26 cellular contexts compared by ENCODE assay signal in genomic region chr7:68967598-68967997, GRCh38.
DNase-seq lines count a peak whose midpoint lies in the region; ATAC-seq, FAIRE-seq and TF ChIP-seq lines count a peak whose summit lies in the region.
"Had no signal": no experiment of that assay in that cellular context is flagged by ENCODE, and none has a peak within 500 bp of the region (broad histone marks: within the 10 kb centered on the region; RNA-seq: fewer than 3 reads in every experiment).

No MANE protein-coding gene starts in this region.

- no peaks in the 10 kb centered on the region for H3K27me3 Mint-ChIP-seq in astrocyte (ENCODE audit: low read depth, unreplicated experiment)
- H3K27me3 Mint-ChIP-seq: CD4-positive, alpha-beta memory T cell; CD4-positive, CD25-positive, alpha-beta regulatory T cell; CD8-positive, alpha-beta memory T cell had no signal

- POLR2A ChIA-PET in HEK293 (lab: Yijun Ruan, JAX) = no interaction called here

- H3K4me3 Mint-ChIP-seq in astrocyte (ENCODE audit: unreplicated experiment) = no peak overlapping the region
- H3K4me3 Mint-ChIP-seq: CD14-positive monocyte; CD4-positive, alpha-beta memory T cell; CD4-positive, CD25-positive, alpha-beta regulatory T cell; CD8-positive, alpha-beta memory T cell had no signal

- FAIRE-seq in D721Med (lab: Jason Lieb, UNC) = peak; percentile 32
- FAIRE-seq in astrocyte (lab: Jason Lieb, UNC) = peak; percentile 93
- peak; percentile 73 for FAIRE-seq in urothelium cell line (lab: Jason Lieb, UNC)
- FAIRE-seq: A204.1, GM12878, GM12892, GM18507 had no signal

- no peaks in the 10 kb centered on the region for H3K27me3 ChIP-seq in astrocyte (ENCODE audit: insufficient read depth, low read length)
- H3K27me3 ChIP-seq: BE2C, BLaER1 had no signal

- H3K79me2 ChIP-seq in astrocyte (ENCODE audit: insufficient read depth, low read length) = no peaks in the 10 kb centered on the region

- H4K20me1 ChIP-seq in astrocyte (ENCODE audit: insufficient read depth, low read length) = no peaks in the 10 kb centered on the region
- H4K20me1 ChIP-seq: BLaER1 had no signal

- H3K9me3 ChIP-seq in HEK293 (ENCODE audit: control insufficient read depth, insufficient read depth, low read depth, low read length) (no peaks in the 10 kb centered on the region), astrocyte (ENCODE audit: insufficient read depth, low read depth, low read length) (peaks cover 5% of the 10 kb centered on the region)

- H3K4me1 ChIP-seq in HEK293 (ENCODE audit: control insufficient read depth, insufficient read depth, low read length) (no peaks in the 10 kb centered on the region), astrocyte (ENCODE audit: insufficient read depth, low read length) (peaks cover 12% of the 10 kb centered on the region)
- H3K4me1 ChIP-seq: BLaER1 had no signal

- H3K36me3 ChIP-seq in HEK293 (ENCODE audit: control insufficient read depth in 2 of 2, insufficient read depth in 1 of 2, low read length in 2 of 2) (no peaks in the 10 kb centered on the region), astrocyte (ENCODE audit: insufficient read depth, low read length) (no peaks in the 10 kb centered on the region)
- H3K36me3 ChIP-seq: BE2C, BLaER1 had no signal

- no peak overlapping the region for H3K4me2 ChIP-seq in astrocyte (ENCODE audit: low read length)
- H3K4me2 ChIP-seq: BLaER1 had no signal

- H3K36me3 Mint-ChIP-seq in astrocyte (ENCODE audit: low read depth, unreplicated experiment) = no peaks in the 10 kb centered on the region
- H3K36me3 Mint-ChIP-seq: CD14-positive monocyte; CD4-positive, alpha-beta memory T cell; CD4-positive, CD25-positive, alpha-beta regulatory T cell; CD8-positive, alpha-beta memory T cell had no signal

- ATAC-seq in GM21528 (IDR thresholded peaks at IDR 0.05; ENCODE audit: low FRiP score, unreplicated experiment) = no peak
- ATAC-seq: GM12878 had no signal

- H3K27ac ChIP-seq in HEK293 (ENCODE audit: extremely low read depth, low read depth, low read length) = no peak overlapping the region
- no peak overlapping the region for H3K27ac ChIP-seq in astrocyte (ENCODE audit: low read depth, low read length)
- H3K27ac ChIP-seq: BLaER1 had no signal

- H3K4me3 ChIP-seq in HEK293 (ENCODE audit: low read depth, low read length) (no peak overlapping the region), astrocyte (ENCODE audit: insufficient read depth, low read depth, low read length) (no peak overlapping the region)
- H3K4me3 ChIP-seq: BLaER1, GM12878 had no signal

- H2AFZ ChIP-seq in astrocyte (ENCODE audit: low read depth, low read length) = no peak overlapping the region

- CTCF ChIA-PET in HEK293 (lab: Yijun Ruan, JAX) = no interaction called here

- TF ChIP-seq CTCF in D721Med (IDR thresholded peaks at IDR 0.05; ENCODE audit: insufficient read depth, missing control alignments) = no peak
- TF ChIP-seq CTCF in HEK293 (tag by site-specific recombination; IDR thresholded peaks at IDR 0.05) = no peak
- no peak for TF ChIP-seq CTCF in astrocyte (IDR thresholded peaks at IDR 0.05; ENCODE audit: insufficient read depth, low read depth, low read length)

- H3K9ac ChIP-seq in astrocyte (ENCODE audit: low read length) = no peak overlapping the region
- H3K9ac ChIP-seq: BLaER1 had no signal

- DNase-seq in D721Med (ENCODE audit: insufficient read length, low spot score) (no peak), astrocyte (ENCODE audit: low read depth) (no peak), urothelium cell line (ENCODE audit: low spot score) (no peak), superior temporal gyrus (ENCODE audit: extremely low spot score) (no peak)
- no peak for DNase-seq in stimulated activated CD4-positive, alpha-beta T cell treated with anti-CD3 and anti-CD28 coated beads, Interleukin-4, amount 100 ng/mL, for 24 hours
- DNase-seq: 8988T; ACHN; BE2C; C1 segment of cervical spinal cord; CD4-positive, alpha-beta memory T cell; CD4-positive, CD25-positive, alpha-beta regulatory T cell; CD8-positive, alpha-beta memory T cell; COR-L47; DMS53; DMS79; DND-41; EL; GDM1 had no signal

- H3K9me3 Mint-ChIP-seq in astrocyte (ENCODE audit: unreplicated experiment) = peaks cover 9% of the 10 kb centered on the region

- H3K27ac Mint-ChIP-seq in astrocyte (ENCODE audit: unreplicated experiment) = no peak overlapping the region
- H3K27ac Mint-ChIP-seq: CD14-positive monocyte; CD4-positive, alpha-beta memory T cell; CD4-positive, CD25-positive, alpha-beta regulatory T cell; CD8-positive, alpha-beta memory T cell had no signal

- no peaks in the 10 kb centered on the region for H3K4me1 Mint-ChIP-seq in astrocyte (ENCODE audit: low read depth, unreplicated experiment)
- H3K4me1 Mint-ChIP-seq: CD14-positive monocyte; CD4-positive, alpha-beta memory T cell; CD4-positive, CD25-positive, alpha-beta regulatory T cell; CD8-positive, alpha-beta memory T cell had no signal

TF ChIP-seq in HEK293, 187 proteins besides CTCF, POLR2A, EP300 and RAD21:
- TF ChIP-seq ZNF513 (tag by site-specific recombination; IDR thresholded peaks at IDR 0.05) (peak; percentile 57), ZNF341 (tag by site-specific recombination; IDR thresholded peaks at IDR 0.05; ENCODE audit: low read depth) (no peak), ZNF704 (tag by site-specific recombination; IDR thresholded peaks at IDR 0.05) (no peak)
